Comparison of ENCODE assay signal across 1 cellular context in genomic region chr10:6128591-6129383, GRCh38.
A peak's percentile ranks its signal among the peaks of the same experiment; 100 is the strongest.
TF ChIP-seq lines count a peak whose summit lies in the region.

No MANE protein-coding gene starts in this region.

TF ChIP-seq in K562, 482 proteins besides CTCF, POLR2A, EP300 and RAD21 (continued from another document and continues in another):
- TF ChIP-seq FOXA3 (CRISPR knock-in tag; conservative IDR thresholded peaks at IDR 0.05 in 1 of 2, IDR thresholded peaks at IDR 0.05 in 1 of 2), result no peak; a peak in 1 of 4 replicates
- TF ChIP-seq MAFG (tag; conservative IDR thresholded peaks at IDR 0.05), result peak; percentile 88
- no peak for TF ChIP-seq NELFE (IDR thresholded peaks at IDR 0.05; ENCODE audit: insufficient read depth, insufficient read length)
- TF ChIP-seq SAP30 (IDR thresholded peaks at IDR 0.05; ENCODE audit: borderline replicate concordance, insufficient read depth, low read depth, low read length, poor library complexity, severe bottlenecking), result peak; percentile 8
- no peak for TF ChIP-seq ZNF57 (CRISPR knock-in tag; IDR thresholded peaks at IDR 0.05)
- TF ChIP-seq, protein P1, sequence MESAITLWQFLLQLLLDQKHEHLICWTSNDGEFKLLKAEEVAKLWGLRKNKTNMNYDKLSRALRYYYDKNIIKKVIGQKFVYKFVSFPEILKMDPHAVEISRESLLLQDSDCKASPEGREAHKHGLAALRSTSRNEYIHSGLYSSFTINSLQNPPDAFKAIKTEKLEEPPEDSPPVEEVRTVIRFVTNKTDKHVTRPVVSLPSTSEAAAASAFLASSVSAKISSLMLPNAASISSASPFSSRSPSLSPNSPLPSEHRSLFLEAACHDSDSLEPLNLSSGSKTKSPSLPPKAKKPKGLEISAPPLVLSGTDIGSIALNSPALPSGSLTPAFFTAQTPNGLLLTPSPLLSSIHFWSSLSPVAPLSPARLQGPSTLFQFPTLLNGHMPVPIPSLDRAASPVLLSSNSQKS (CRISPR knock-in tag; IDR thresholded peaks at IDR 0.05), result no peak
- TF ChIP-seq ZFX (CRISPR knock-in tag; IDR thresholded peaks at IDR 0.05), result no peak
- no peak for TF ChIP-seq TEAD2 (tag; IDR thresholded peaks at IDR 0.05)
- no peak for TF ChIP-seq ARID1B (IDR thresholded peaks at IDR 0.05)
- TF ChIP-seq FOXP1 (CRISPR knock-in tag; IDR thresholded peaks at IDR 0.05), result no peak
- TF ChIP-seq ZNF24 (IDR thresholded peaks at IDR 0.05), result no peak
- peak; percentile 76 for TF ChIP-seq MAFF (IDR thresholded peaks at IDR 0.05; ENCODE audit: low read length)
- no peak for TF ChIP-seq POLR2G (IDR thresholded peaks at IDR 0.05; ENCODE audit: low read depth, low read length)
- no peak for TF ChIP-seq ZNF398 (CRISPR knock-in tag; IDR thresholded peaks at IDR 0.05)
- no peak for TF ChIP-seq TARDBP (IDR thresholded peaks at IDR 0.05)
- no peak for TF ChIP-seq BDP1 (IDR thresholded peaks at IDR 0.05; ENCODE audit: insufficient read depth, insufficient read length)
- TF ChIP-seq C11orf30 (IDR thresholded peaks at IDR 0.05; ENCODE audit: low read depth), result peak; percentile 92
- TF ChIP-seq PHB (CRISPR knock-in tag; IDR thresholded peaks at IDR 0.05), result no peak
- TF ChIP-seq, protein P2, sequence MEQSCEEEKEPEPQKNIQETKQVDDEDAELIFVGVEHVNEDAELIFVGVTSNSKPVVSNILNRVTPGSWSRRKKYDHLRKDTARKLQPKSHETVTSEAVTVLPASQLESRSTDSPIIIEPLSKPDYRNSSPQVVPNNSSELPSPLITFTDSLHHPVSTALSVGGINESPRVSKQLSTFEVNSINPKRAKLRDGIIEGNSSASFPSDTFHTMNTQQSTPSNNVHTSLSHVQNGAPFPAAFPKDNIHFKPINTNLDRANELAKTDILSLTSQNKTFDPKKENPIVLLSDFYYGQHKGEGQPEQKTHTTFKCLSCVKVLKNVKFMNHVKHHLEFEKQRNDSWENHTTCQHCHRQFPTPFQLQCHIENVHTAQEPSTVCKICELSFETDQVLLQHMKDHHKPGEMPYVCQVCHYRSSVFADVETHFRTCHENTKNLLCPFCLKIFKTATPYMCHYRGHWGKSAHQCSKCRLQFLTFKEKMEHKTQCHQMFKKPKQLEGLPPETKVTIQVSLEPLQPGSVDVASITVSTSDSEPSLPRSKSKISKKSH (CRISPR knock-in tag; IDR thresholded peaks at IDR 0.05), result no peak
- TF ChIP-seq ZNF253 (CRISPR knock-in tag; conservative IDR thresholded peaks at IDR 0.05), result no peak
- TF ChIP-seq HIVEP1 (CRISPR knock-in tag; IDR thresholded peaks at IDR 0.05), result no peak
- TF ChIP-seq, protein P3, sequence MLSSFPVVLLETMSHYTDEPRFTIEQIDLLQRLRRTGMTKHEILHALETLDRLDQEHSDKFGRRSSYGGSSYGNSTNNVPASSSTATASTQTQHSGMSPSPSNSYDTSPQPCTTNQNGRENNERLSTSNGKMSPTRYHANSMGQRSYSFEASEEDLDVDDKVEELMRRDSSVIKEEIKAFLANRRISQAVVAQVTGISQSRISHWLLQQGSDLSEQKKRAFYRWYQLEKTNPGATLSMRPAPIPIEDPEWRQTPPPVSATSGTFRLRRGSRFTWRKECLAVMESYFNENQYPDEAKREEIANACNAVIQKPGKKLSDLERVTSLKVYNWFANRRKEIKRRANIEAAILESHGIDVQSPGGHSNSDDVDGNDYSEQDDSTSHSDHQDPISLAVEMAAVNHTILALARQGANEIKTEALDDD (IDR thresholded peaks at IDR 0.05), result no peak
- TF ChIP-seq NFIC (IDR thresholded peaks at IDR 0.05), result no peak
- TF ChIP-seq, protein P4, sequence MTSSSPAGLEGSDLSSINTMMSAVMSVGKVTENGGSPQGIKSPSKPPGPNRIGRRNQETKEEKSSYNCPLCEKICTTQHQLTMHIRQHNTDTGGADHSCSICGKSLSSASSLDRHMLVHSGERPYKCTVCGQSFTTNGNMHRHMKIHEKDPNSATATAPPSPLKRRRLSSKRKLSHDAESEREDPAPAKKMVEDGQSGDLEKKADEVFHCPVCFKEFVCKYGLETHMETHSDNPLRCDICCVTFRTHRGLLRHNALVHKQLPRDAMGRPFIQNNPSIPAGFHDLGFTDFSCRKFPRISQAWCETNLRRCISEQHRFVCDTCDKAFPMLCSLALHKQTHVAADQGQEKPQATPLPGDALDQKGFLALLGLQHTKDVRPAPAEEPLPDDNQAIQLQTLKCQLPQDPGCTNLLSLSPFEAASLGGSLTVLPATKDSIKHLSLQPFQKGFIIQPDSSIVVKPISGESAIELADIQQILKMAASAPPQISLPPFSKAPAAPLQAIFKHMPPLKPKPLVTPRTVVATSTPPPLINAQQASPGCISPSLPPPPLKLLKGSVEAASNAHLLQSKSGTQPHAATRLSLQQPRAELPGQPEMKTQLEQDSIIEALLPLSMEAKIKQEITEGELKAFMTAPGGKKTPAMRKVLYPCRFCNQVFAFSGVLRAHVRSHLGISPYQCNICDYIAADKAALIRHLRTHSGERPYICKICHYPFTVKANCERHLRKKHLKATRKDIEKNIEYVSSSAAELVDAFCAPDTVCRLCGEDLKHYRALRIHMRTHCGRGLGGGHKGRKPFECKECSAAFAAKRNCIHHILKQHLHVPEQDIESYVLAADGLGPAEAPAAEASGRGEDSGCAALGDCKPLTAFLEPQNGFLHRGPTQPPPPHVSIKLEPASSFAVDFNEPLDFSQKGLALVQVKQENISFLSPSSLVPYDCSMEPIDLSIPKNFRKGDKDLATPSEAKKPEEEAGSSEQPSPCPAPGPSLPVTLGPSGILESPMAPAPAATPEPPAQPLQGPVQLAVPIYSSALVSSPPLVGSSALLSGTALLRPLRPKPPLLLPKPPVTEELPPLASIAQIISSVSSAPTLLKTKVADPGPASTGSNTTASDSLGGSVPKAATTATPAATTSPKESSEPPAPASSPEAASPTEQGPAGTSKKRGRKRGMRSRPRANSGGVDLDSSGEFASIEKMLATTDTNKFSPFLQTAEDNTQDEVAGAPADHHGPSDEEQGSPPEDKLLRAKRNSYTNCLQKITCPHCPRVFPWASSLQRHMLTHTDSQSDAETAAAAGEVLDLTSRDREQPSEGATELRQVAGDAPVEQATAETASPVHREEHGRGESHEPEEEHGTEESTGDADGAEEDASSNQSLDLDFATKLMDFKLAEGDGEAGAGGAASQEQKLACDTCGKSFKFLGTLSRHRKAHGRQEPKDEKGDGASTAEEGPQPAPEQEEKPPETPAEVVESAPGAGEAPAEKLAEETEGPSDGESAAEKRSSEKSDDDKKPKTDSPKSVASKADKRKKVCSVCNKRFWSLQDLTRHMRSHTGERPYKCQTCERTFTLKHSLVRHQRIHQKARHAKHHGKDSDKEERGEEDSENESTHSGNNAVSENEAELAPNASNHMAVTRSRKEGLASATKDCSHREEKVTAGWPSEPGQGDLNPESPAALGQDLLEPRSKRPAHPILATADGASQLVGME (CRISPR knock-in tag; IDR thresholded peaks at IDR 0.05), result no peak
- no peak for TF ChIP-seq HNRNPLL (IDR thresholded peaks at IDR 0.05; ENCODE audit: low read depth, low read length, poor library complexity, severe bottlenecking)
- no peak for TF ChIP-seq MGA (IDR thresholded peaks at IDR 0.05)
- TF ChIP-seq XRCC5 (IDR thresholded peaks at IDR 0.05; ENCODE audit: low read depth, low read length), result no peak
- no peak for TF ChIP-seq WHSC1 (IDR thresholded peaks at IDR 0.05; ENCODE audit: low read length)
- no peak for TF ChIP-seq E2F1 (CRISPR knock-in tag; IDR thresholded peaks at IDR 0.05)
- no peak for TF ChIP-seq ZNF239 (CRISPR knock-in tag; IDR thresholded peaks at IDR 0.05)
- TF ChIP-seq ZNF316 (IDR thresholded peaks at IDR 0.05), result peak; percentile 96
- no peak for TF ChIP-seq CAMTA2 (CRISPR knock-in tag; conservative IDR thresholded peaks at IDR 0.05)
- TF ChIP-seq MEF2A (IDR thresholded peaks at IDR 0.05; ENCODE audit: control insufficient read depth, low read depth, low read length), result no peak
- TF ChIP-seq RBM22 (IDR thresholded peaks at IDR 0.05; ENCODE audit: low read depth, low read length, poor library complexity, severe bottlenecking), result no peak
- no peak for TF ChIP-seq ZNF354B (CRISPR knock-in tag; IDR thresholded peaks at IDR 0.05)
